ENCODE assay signal across 15 cellular contexts in the genomic region with DNA sequence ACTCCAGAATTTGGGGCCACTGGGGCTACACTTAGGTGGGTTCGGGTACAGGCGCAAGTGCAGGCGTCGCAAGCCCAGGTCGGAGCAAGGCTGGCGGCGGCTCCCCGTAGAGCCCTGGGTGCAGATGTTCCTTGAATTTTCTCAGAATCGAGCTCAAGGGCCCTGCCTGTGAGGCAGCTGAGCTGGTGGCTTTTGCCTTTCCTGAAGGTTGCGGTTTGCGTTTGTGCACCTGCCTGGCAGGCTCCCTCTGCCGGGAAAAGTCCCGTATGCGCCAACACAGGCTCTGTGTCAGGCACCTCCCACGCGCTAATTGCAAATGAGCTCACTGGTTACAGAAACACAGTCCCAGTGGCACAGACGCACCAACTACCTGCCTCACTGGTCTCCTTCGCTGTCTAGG. TPM values are rescaled to one million over a fixed set of nuclear protein-coding genes. Genes with fewer than 3 reads are reported as not detected.
DNase-seq lines count a peak whose midpoint lies in the region; ATAC-seq and TF ChIP-seq lines count a peak whose summit lies in the region.
"Had no signal": no experiment of that assay in that cellular context is flagged by ENCODE, and none has a peak within 500 bp of the region (broad histone marks: within the 10 kb centered on the region; RNA-seq: fewer than 3 reads in every experiment).

No MANE protein-coding gene starts in this region.

- H4K20me1 ChIP-seq in DND-41 (ENCODE audit: insufficient read depth, low read length) = peaks cover 7% of the 10 kb centered on the region; the same call in 1 of the 2 replicates

- peaks cover 51% of the 10 kb centered on the region for H3K79me2 ChIP-seq in DND-41 (ENCODE audit: insufficient read depth, low read length)

- H3K27ac ChIP-seq in DND-41 (ENCODE audit: low read length) = peak overlapping the region; percentile 97
- no peak overlapping the region for H3K27ac ChIP-seq in effector memory CD4-positive, alpha-beta T cell (ENCODE audit: insufficient read depth, low read length, poor library complexity, severe bottlenecking)
- H3K27ac ChIP-seq: transverse colon had no signal

- peak overlapping the region; percentile 40 for H2AFZ ChIP-seq in DND-41 (ENCODE audit: low read depth, low read length)

- H3K36me3 Mint-ChIP-seq in activated naive CD4-positive, alpha-beta T cell treated with anti-CD3 and anti-CD28 coated beads, Interleukin-2, amount 50 U/mL, for 72 hours = no peaks in the 10 kb centered on the region

- peaks cover 67% of the 10 kb centered on the region for H3K36me3 ChIP-seq in DND-41 (ENCODE audit: insufficient read depth, low read length)
- H3K36me3 ChIP-seq in effector memory CD4-positive, alpha-beta T cell (ENCODE audit: control insufficient read depth, insufficient read depth, low read length) = peaks cover 27% of the 10 kb centered on the region

- DNase-seq in DND-41 = peak; percentile 96
- peak; percentile 20 for DNase-seq in T-helper 9 cell
- peak in 1 of 2 donors; percentile 79 for DNase-seq in activated naive CD4-positive, alpha-beta T cell treated with anti-CD3 and anti-CD28 coated beads, Interleukin-2, amount 50 U/mL, for 72 hours (ENCODE audit: low spot score in 2 of 2)
- DNase-seq in stimulated activated CD4-positive, alpha-beta T cell treated with anti-CD3 and anti-CD28 coated beads, Interleukin-1b, Interleukin-23, amount 100 ng/mL, for 48 hours = peak; percentile 71
- no peak for DNase-seq in NCI-H1105 (lab: John Stamatoyannopoulos, UW)
- DNase-seq in NCI-H1417 (lab: John Stamatoyannopoulos, UW) = no peak
- DNase-seq in effector memory CD4-positive, alpha-beta T cell = no peak
- DNase-seq: effector memory CD8-positive, alpha-beta T cell; GOT3; NCI-H2227 treated with DMSO at 0.1 percent for 48 hours; transverse colon had no signal

- H3K27ac Mint-ChIP-seq in activated naive CD4-positive, alpha-beta T cell treated with anti-CD3 and anti-CD28 coated beads, Interleukin-2, amount 50 U/mL, for 72 hours = peak overlapping the region in 1 of 2 donors; percentile 82
- H3K27ac Mint-ChIP-seq: effector memory CD8-positive, alpha-beta T cell had no signal

- H3K9me3 ChIP-seq in DND-41 (ENCODE audit: insufficient read depth, low read length, severe bottlenecking) = no peaks in the 10 kb centered on the region
- no peaks in the 10 kb centered on the region for H3K9me3 ChIP-seq in effector memory CD4-positive, alpha-beta T cell (ENCODE audit: control insufficient read depth, low read length)
- H3K9me3 ChIP-seq: transverse colon had no signal

- no peaks in the 10 kb centered on the region for H3K9me3 Mint-ChIP-seq in activated naive CD4-positive, alpha-beta T cell treated with anti-CD3 and anti-CD28 coated beads, Interleukin-2, amount 50 U/mL, for 72 hours
- H3K9me3 Mint-ChIP-seq: effector memory CD8-positive, alpha-beta T cell had no signal

- H3K4me1 ChIP-seq in DND-41 (ENCODE audit: insufficient read depth, low read length) = peaks cover 68% of the 10 kb centered on the region
- no peaks in the 10 kb centered on the region for H3K4me1 ChIP-seq in effector memory CD4-positive, alpha-beta T cell (ENCODE audit: control insufficient read depth, insufficient read depth, low read length, poor library complexity, severe bottlenecking)

- ATAC-seq in DND-41 (ENCODE audit: insufficient read depth, low read depth) (peak; percentile 88), HG03469 (IDR thresholded peaks at IDR 0.05; ENCODE audit: unreplicated experiment) (no peak)
- peak; percentile 76 to 94 for ATAC-seq in activated naive CD4-positive, alpha-beta T cell treated with anti-CD3 and anti-CD28 coated beads, Interleukin-2, amount 50 U/mL, for 72 hours
- ATAC-seq: effector memory CD8-positive, alpha-beta T cell had no signal

- H3K4me2 ChIP-seq in DND-41 (ENCODE audit: insufficient read depth, low read length) = peak overlapping the region; percentile 86

- no peaks in the 10 kb centered on the region for H3K27me3 ChIP-seq in DND-41 (ENCODE audit: insufficient read depth, low read length, poor library complexity)
- H3K27me3 ChIP-seq in effector memory CD4-positive, alpha-beta T cell (replicated peaks; ENCODE audit: control insufficient read depth, insufficient read depth, low read length, poor library complexity, severe bottlenecking) = no peaks in the 10 kb centered on the region
- H3K27me3 ChIP-seq: transverse colon had no signal

- peak; percentile 75 for TF ChIP-seq CTCF in DND-41 (IDR thresholded peaks at IDR 0.05; ENCODE audit: borderline replicate concordance, extremely low read depth, low read length, poor library complexity, severe bottlenecking)

- H3K9ac ChIP-seq in DND-41 (ENCODE audit: low read depth, low read length) = peak overlapping the region; percentile 72

- H3K4me3 ChIP-seq in DND-41 (ENCODE audit: low read depth in 1 of 2, low read length in 2 of 2) = peak overlapping the region; percentile 6 to 64; a peak in 3 of 4 replicates
- no peak overlapping the region for H3K4me3 ChIP-seq in effector memory CD4-positive, alpha-beta T cell (ENCODE audit: insufficient read depth, low read depth, low read length, poor library complexity, severe bottlenecking)
- H3K4me3 ChIP-seq: transverse colon had no signal

RNA-seq across cellular contexts. Expression of a gene that starts 5.9 kb away (rescaled TPM):
- total RNA-seq in activated naive CD4-positive, alpha-beta T cell treated with anti-CD3 and anti-CD28 coated beads, Interleukin-2, amount 50 U/mL, for 72 hours = 10 to 100 TPM; 13.2 to 14.8 TPM

RNA-seq across cellular contexts. Expression of a gene that starts 11.3 kb away (rescaled TPM):
- not detected for total RNA-seq in activated naive CD4-positive, alpha-beta T cell treated with anti-CD3 and anti-CD28 coated beads, Interleukin-2, amount 50 U/mL, for 72 hours
- total RNA-seq: glomerular endothelial cell, lower leg skin, RPMI7951 had no signal

RNA-seq across cellular contexts. Expression of a gene that starts 11.6 kb away (rescaled TPM):
- 10 to 100 TPM; 52.4 to 73.5 TPM for total RNA-seq in activated naive CD4-positive, alpha-beta T cell treated with anti-CD3 and anti-CD28 coated beads, Interleukin-2, amount 50 U/mL, for 72 hours

RNA-seq across cellular contexts. Expression of a gene that starts 14.2 kb away (rescaled TPM):
- under 1 TPM in 1 of 2 donors, not detected in 1; 0.72 TPM for total RNA-seq in activated naive CD4-positive, alpha-beta T cell treated with anti-CD3 and anti-CD28 coated beads, Interleukin-2, amount 50 U/mL, for 72 hours
- total RNA-seq: glomerular endothelial cell, RPMI7951 had no signal

RNA-seq across cellular contexts. Expression of a gene that starts 44.4 kb away (rescaled TPM):
- total RNA-seq in activated naive CD4-positive, alpha-beta T cell treated with anti-CD3 and anti-CD28 coated beads, Interleukin-2, amount 50 U/mL, for 72 hours = 1 to 10 TPM; 3.0 to 3.8 TPM
- total RNA-seq: glomerular endothelial cell, RPMI7951 had no signal

Comparison
In these comparisons a context has a peak if more than half of its experiments do, and no peak if none do; other contexts are left out.
1. DNase-seq: peak in DND-41 (single experiment), T-helper 9 cell (single experiment) and stimulated activated CD4-positive, alpha-beta T cell treated with anti-CD3 and anti-CD28 coated beads, Interleukin-1b, Interleukin-23, amount 100 ng/mL, for 48 hours (single experiment); none in NCI-H1105 (single experiment), NCI-H1417 (0 of 3) and effector memory CD4-positive, alpha-beta T cell (0 of 3).